In the genomic region with DNA sequence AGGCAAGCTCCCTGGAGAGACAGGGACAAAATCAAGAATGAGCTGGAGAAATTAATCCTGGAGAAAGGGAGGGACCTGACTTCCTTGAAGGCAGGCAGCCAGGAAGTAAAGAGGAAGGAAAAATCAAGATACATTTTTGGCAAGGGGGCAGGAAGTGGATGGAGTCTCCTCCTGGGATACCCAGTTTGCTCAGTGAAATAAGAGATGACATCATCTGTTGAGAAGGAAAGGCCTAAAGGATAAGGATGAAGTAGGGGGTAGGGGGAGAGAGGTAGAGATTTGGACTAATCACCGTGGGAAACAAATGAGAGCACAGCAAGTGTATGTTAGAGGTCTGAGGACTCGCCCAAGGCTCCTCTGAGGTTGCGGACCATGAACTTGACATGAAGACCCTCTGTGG, we compare ENCODE assay signal across 24 cellular contexts.
DNase-seq lines count a peak whose midpoint lies in the region; ATAC-seq, FAIRE-seq and TF ChIP-seq lines count a peak whose summit lies in the region.
"Had no signal": no experiment of that assay in that cellular context is flagged by ENCODE, and none has a peak within 500 bp of the region (broad histone marks: within the 10 kb centered on the region; RNA-seq: fewer than 3 reads in every experiment).

No MANE protein-coding gene starts in this region.

- H3K18ac ChIP-seq in mesenchymal stem cell (ENCODE audit: low read depth in 1 of 2, low read length in 2 of 2) = no peak overlapping the region

- POLR2A ChIA-PET in K562 (lab: Yijun Ruan, JAX) = interaction anchor here (1.7 kb wide), 1 partner anchor 12 kb away, joined by 8 read pairs; no protein-coding TSS in a partner anchor

- H2AFZ ChIP-seq in K562 (ENCODE audit: low read depth, low read length) = no peak overlapping the region
- no peak overlapping the region for H2AFZ ChIP-seq in mesenchymal stem cell (ENCODE audit: low read depth, low read length)

- H3K23ac ChIP-seq in mesenchymal stem cell (ENCODE audit: low read length in 2 of 2) = no peak overlapping the region

- TF ChIP-seq EP300 in K562 (IDR thresholded peaks at IDR 0.05; ENCODE audit: low read length) = no peak

- H3K9ac ChIP-seq in K562 (ENCODE audit: insufficient read depth in 1 of 2, low read depth in 2 of 2, low read length in 2 of 2) (no peak overlapping the region), mesenchymal stem cell (ENCODE audit: low read length) (no peak overlapping the region)
- H3K9ac ChIP-seq: BLaER1 had no signal

- WGBS in K562 (ENCODE audit: insufficient coverage, low coverage, missing lambda C conversion rate) = 62% methylated on average over 3 of the region's 3 CpGs
- WGBS in mesenchymal stem cell = 96% methylated on average over 3 of the region's 3 CpGs

- no peak overlapping the region for H2AK5ac ChIP-seq in mesenchymal stem cell (ENCODE audit: low read length, severe bottlenecking)

- no peaks in the 10 kb centered on the region; the same call in none of the 2 replicates for H3K36me3 ChIP-seq in MG63
- H3K36me3 ChIP-seq in K562 (ENCODE audit: control insufficient read depth, insufficient read depth, low read length) = no peaks in the 10 kb centered on the region
- peaks cover 0 to 3% of the 10 kb centered on the region in 2 experiments for H3K36me3 ChIP-seq in mesenchymal stem cell (ENCODE audit: control insufficient read depth in 1 of 2, insufficient read depth in 2 of 2, low read depth in 1 of 2, low read length in 2 of 2)

- CTCF ChIA-PET in K562 (lab: Yijun Ruan, JAX; ENCODE audit: low intra/inter-chr PET ratio) = no interaction called here
- CTCF ChIA-PET in Calu3 (lab: Charles Lee) = interaction anchor here (0.6 kb wide), 1 partner anchor 132 kb away, joined by 4 read pairs; no protein-coding TSS in a partner anchor

- no peak for FAIRE-seq in K562 (lab: Jason Lieb, UNC)
- FAIRE-seq: GM18507, GM19239 had no signal

- no peak overlapping the region for H3K4me2 ChIP-seq in K562 (ENCODE audit: insufficient read depth, low read length)
- no peak overlapping the region for H3K4me2 ChIP-seq in mesenchymal stem cell (ENCODE audit: low read length, poor library complexity, severe bottlenecking)
- H3K4me2 ChIP-seq: BLaER1 had no signal

- H3K4ac ChIP-seq in mesenchymal stem cell (ENCODE audit: low read depth in 1 of 2, low read length in 2 of 2) = no peak overlapping the region

- H3K27me3 ChIP-seq in MG63 (no peaks in the 10 kb centered on the region), K562 (ENCODE audit: control insufficient read depth in 2 of 2, insufficient read depth in 2 of 2, low read length in 2 of 2) (no peaks in the 10 kb centered on the region), mesenchymal stem cell (ENCODE audit: control insufficient read depth in 1 of 2, insufficient read depth in 1 of 2, low read length in 2 of 2) (no peaks in the 10 kb centered on the region)
- H3K27me3 ChIP-seq: BLaER1 had no signal

- no peak overlapping the region for H3K27ac Mint-ChIP-seq in Calu3 (ENCODE audit: unreplicated experiment)
- H3K27ac Mint-ChIP-seq: CD4-positive, alpha-beta T cell; IgD-negative memory B cell had no signal

- H3K36me3 Mint-ChIP-seq in Calu3 (ENCODE audit: insufficient read depth, unreplicated experiment) = no peaks in the 10 kb centered on the region

- TF ChIP-seq CTCF in K562 (IDR thresholded peaks at IDR 0.05 in 2 of 3, conservative IDR thresholded peaks at IDR 0.05 in 1 of 3; ENCODE audit: insufficient read depth in 2 of 3, low read depth in 1 of 3, low read length in 3 of 3) (no peak), Calu3 (IDR thresholded peaks at IDR 0.05; ENCODE audit: unreplicated experiment) (no peak)

- H3K4me1 ChIP-seq in K562 (replicated peaks in 1 of 2; ENCODE audit: control insufficient read depth in 2 of 2, insufficient read depth in 2 of 2, low read length in 2 of 2) (no peaks in the 10 kb centered on the region; a peak in 1 of 5 replicates), mesenchymal stem cell (ENCODE audit: control insufficient read depth, insufficient read depth, low read depth, low read length) (no peaks in the 10 kb centered on the region)

- BruUV-seq in K562 (replicated peaks; lab: Mats Ljungman, UMichigan) (no TSS peak), Calu3 (replicated peaks; lab: Mats Ljungman, UMichigan) (no TSS peak)

- no peak overlapping the region for H4K8ac ChIP-seq in mesenchymal stem cell (ENCODE audit: low read length)

- no peak overlapping the region for H4K91ac ChIP-seq in mesenchymal stem cell (ENCODE audit: low read length)

- H3K4me3 Mint-ChIP-seq in Calu3 (ENCODE audit: low read depth, unreplicated experiment) = no peak overlapping the region
- H3K4me3 Mint-ChIP-seq: CD4-positive, alpha-beta T cell; IgD-negative memory B cell had no signal

- no peak overlapping the region for H3K4me3 ChIP-seq in MG63
- no peak overlapping the region for H3K4me3 ChIP-seq in K562
- no peak overlapping the region for H3K4me3 ChIP-seq in mesenchymal stem cell (ENCODE audit: insufficient read depth in 1 of 2, low read depth in 1 of 2, low read length in 2 of 2)
- H3K4me3 ChIP-seq: BLaER1 had no signal

- no peak overlapping the region for H2BK15ac ChIP-seq in mesenchymal stem cell (ENCODE audit: low read depth, poor library complexity, severe bottlenecking)

- no peaks in the 10 kb centered on the region for H3K9me1 ChIP-seq in K562 (ENCODE audit: control insufficient read depth, insufficient read depth, low read length)

- intact Hi-C loops in K562 (cut with micrococcal nuclease) (no loop called here), Calu3 (cut with micrococcal nuclease; ENCODE audit: unreplicated experiment) (no loop called here)

- H2BK5ac ChIP-seq in mesenchymal stem cell (ENCODE audit: low read depth, low read length, poor library complexity, severe bottlenecking) = no peak overlapping the region

- H3K14ac ChIP-seq in mesenchymal stem cell (ENCODE audit: low read length in 2 of 2) = no peak overlapping the region

- no peak for TF ChIP-seq POLR2A in K562 (conservative IDR thresholded peaks at IDR 0.05)

- in situ Hi-C loops in K562 (cut with MboI) = no loop called here

- H3K4me1 Mint-ChIP-seq in Calu3 (ENCODE audit: low read depth, unreplicated experiment) = no peaks in the 10 kb centered on the region
- H3K4me1 Mint-ChIP-seq: IgD-negative memory B cell had no signal

- peaks cover 5% of the 10 kb centered on the region for H3K79me1 ChIP-seq in mesenchymal stem cell (replicated peaks; ENCODE audit: low read length, poor library complexity, severe bottlenecking)

- H2BK12ac ChIP-seq in mesenchymal stem cell (ENCODE audit: low read length in 2 of 2) = no peak overlapping the region

- H2BK120ac ChIP-seq in mesenchymal stem cell (ENCODE audit: low read depth, low read length) = no peak overlapping the region

- DNase-seq in D341Med (ENCODE audit: low spot score) = peak; percentile 57
- peak; percentile 23 for DNase-seq in MG63
- DNase-seq in K562 (ENCODE audit: extremely low read depth in 1 of 4, low spot score in 3 of 4) = no peak
- peak; percentile 22 for DNase-seq in kidney tubule cell (ENCODE audit: low spot score)
- DNase-seq in cerebellar cortex (ENCODE audit: low spot score) = no peak
- no peak for DNase-seq in mesenchymal stem cell
- DNase-seq in Calu3 = no peak
- DNase-seq: ACHN; CD4-positive, alpha-beta T cell; COR-L47; DND-41; H7; Karpas-422; NCI-H1694; NCI-H2081; NCI-H2171; NCI-H446; NCI-H526 treated with DMSO at 0.1 percent for 48 hours had no signal

- H3K79me2 ChIP-seq in K562 (ENCODE audit: control insufficient read depth, insufficient read depth, low read length) = no peaks in the 10 kb centered on the region

- H3K27ac ChIP-seq in K562 (ENCODE audit: extremely low read depth, low read depth, low read length) (no peak overlapping the region), mesenchymal stem cell (ENCODE audit: low read length, poor library complexity, severe bottlenecking) (no peak overlapping the region)
- H3K27ac ChIP-seq: BLaER1, RWPE1 had no signal

- H3K9me3 ChIP-seq in MG63 = no peaks in the 10 kb centered on the region
- no peaks in the 10 kb centered on the region for H3K9me3 ChIP-seq in K562 (replicated peaks; ENCODE audit: control insufficient read depth, insufficient read depth, low read depth, low read length)
- H3K9me3 ChIP-seq in mesenchymal stem cell (ENCODE audit: control insufficient read depth, low read length) = peaks cover 5% of the 10 kb centered on the region

- peaks cover 3% of the 10 kb centered on the region for H3K9me3 Mint-ChIP-seq in Calu3 (ENCODE audit: low read depth, unreplicated experiment)
- H3K9me3 Mint-ChIP-seq: CD4-positive, alpha-beta T cell; IgD-negative memory B cell had no signal

- no peak for ATAC-seq in K562
- ATAC-seq: SK-N-SH treated with all-trans-retinoic acid at 6 μM for 48 hours had no signal

- H3K27me3 Mint-ChIP-seq in Calu3 (ENCODE audit: unreplicated experiment) = no peaks in the 10 kb centered on the region
- H3K27me3 Mint-ChIP-seq: CD4-positive, alpha-beta T cell; IgD-negative memory B cell had no signal

- no peaks in the 10 kb centered on the region for H4K20me1 ChIP-seq in K562 (replicated peaks; ENCODE audit: control insufficient read depth, insufficient read depth, low read length)
- H4K20me1 ChIP-seq: BLaER1 had no signal

- TF ChIP-seq RAD21 in K562 (CRISPR knock-in tag; conservative IDR thresholded peaks at IDR 0.05 in 1 of 2, IDR thresholded peaks at IDR 0.05 in 1 of 2) = no peak

TF ChIP-seq in K562, 482 proteins besides CTCF, POLR2A, EP300 and RAD21:
- TF ChIP-seq, protein P1, sequence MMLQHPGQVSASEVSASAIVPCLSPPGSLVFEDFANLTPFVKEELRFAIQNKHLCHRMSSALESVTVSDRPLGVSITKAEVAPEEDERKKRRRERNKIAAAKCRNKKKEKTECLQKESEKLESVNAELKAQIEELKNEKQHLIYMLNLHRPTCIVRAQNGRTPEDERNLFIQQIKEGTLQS (IDR thresholded peaks at IDR 0.05) = peak; percentile 54
- TF ChIP-seq, protein P1 (CRISPR knock-in tag; conservative IDR thresholded peaks at IDR 0.05) = no peak
- no peak for TF ChIP-seq PHTF2 (CRISPR knock-in tag; IDR thresholded peaks at IDR 0.05)
- peak; percentile 23; the same call in 1 of the 2 replicates for TF ChIP-seq ATF7 (IDR thresholded peaks at IDR 0.05)

Comparison
In these comparisons a context has a peak if more than half of its experiments do, and no peak if none do; other contexts are left out.
1. DNase-seq: peak in D341Med (single experiment), MG63 (single experiment) and kidney tubule cell (single experiment); none in K562 (0 of 4), cerebellar cortex (single experiment), mesenchymal stem cell (single experiment) and Calu3 (single experiment).